In genomic region chr17:66275651-66276050, GRCh38 we compare ENCODE assay signal across 10 cellular contexts. TPM values are rescaled to one million over a fixed set of nuclear protein-coding genes. Genes with fewer than 3 reads are reported as not detected.
DNase-seq lines count a peak whose midpoint lies in the region; ATAC-seq and TF ChIP-seq lines count a peak whose summit lies in the region.
"Had no signal": no experiment of that assay in that cellular context is flagged by ENCODE, and none has a peak within 500 bp of the region (broad histone marks: within the 10 kb centered on the region; RNA-seq: fewer than 3 reads in every experiment).

No MANE protein-coding gene starts in this region.

- CTCF ChIA-PET in RWPE1 (lab: Yijun Ruan, JAX), result interaction anchor here (1.1 kb wide), 1 partner anchor 291 kb away, joined by 4 read pairs; no protein-coding TSS in a partner anchor

- DNase-seq in activated T-cell treated with anti-CD3 and anti-CD28 coated beads for 48 hours (ENCODE audit: low read depth), result peak; percentile 19
- DNase-seq in activated T-cell treated with anti-CD3 and anti-CD28 coated beads, Interleukin-2, amount 50 U/mL, for 24 hours, result no peak
- peak; percentile 80 for DNase-seq in RWPE1 (ENCODE audit: low spot score)
- peak; percentile 100 for DNase-seq in fibroblast of mammary gland (ENCODE audit: low read depth)
- DNase-seq in stimulated activated effector memory CD8-positive, alpha-beta T cell treated with anti-CD3 and anti-CD28 coated beads, Interleukin-12 subunit alpha, Interleukin-12 subunit beta, amount 100 ng/mL, for 72 hours (ENCODE audit: low spot score in 2 of 2), result peak; percentile 5 to 58
- DNase-seq in D341Med (ENCODE audit: low spot score), result no peak
- DNase-seq in naive thymus-derived CD8-positive, alpha-beta T cell, result no peak

- H3K9me3 Mint-ChIP-seq in activated T-cell treated with anti-CD3 and anti-CD28 coated beads, Interleukin-2, amount 50 U/mL, for 24 hours, result no peaks in the 10 kb centered on the region
- H3K9me3 Mint-ChIP-seq in stimulated activated effector memory CD8-positive, alpha-beta T cell treated with anti-CD3 and anti-CD28 coated beads, Interleukin-12 subunit alpha, Interleukin-12 subunit beta, amount 100 ng/mL, for 72 hours, result no peaks in the 10 kb centered on the region
- H3K9me3 Mint-ChIP-seq in naive thymus-derived CD8-positive, alpha-beta T cell, result no peaks in the 10 kb centered on the region

- H3K27me3 Mint-ChIP-seq in activated T-cell treated with anti-CD3 and anti-CD28 coated beads, Interleukin-2, amount 50 U/mL, for 24 hours, result no peaks in the 10 kb centered on the region
- no peaks in the 10 kb centered on the region for H3K27me3 Mint-ChIP-seq in naive thymus-derived CD8-positive, alpha-beta T cell

- H3K4me3 Mint-ChIP-seq in activated T-cell treated with anti-CD3 and anti-CD28 coated beads, Interleukin-2, amount 50 U/mL, for 24 hours, result no peak overlapping the region
- H3K4me3 Mint-ChIP-seq in stimulated activated effector memory CD8-positive, alpha-beta T cell treated with anti-CD3 and anti-CD28 coated beads, Interleukin-12 subunit alpha, Interleukin-12 subunit beta, amount 100 ng/mL, for 72 hours, result no peak overlapping the region
- no peak overlapping the region for H3K4me3 Mint-ChIP-seq in naive thymus-derived CD8-positive, alpha-beta T cell
- H3K4me3 Mint-ChIP-seq: memory B cell had no signal

- peak; percentile 100 for ATAC-seq in stimulated activated effector memory CD8-positive, alpha-beta T cell treated with anti-CD3 and anti-CD28 coated beads, Interleukin-12 subunit alpha, Interleukin-12 subunit beta, amount 100 ng/mL, for 72 hours
- no peak for ATAC-seq in HG03432 (IDR thresholded peaks at IDR 0.05; ENCODE audit: unreplicated experiment)
- no peak for ATAC-seq in naive thymus-derived CD8-positive, alpha-beta T cell
- ATAC-seq: body of pancreas had no signal

- H3K4me1 Mint-ChIP-seq in activated T-cell treated with anti-CD3 and anti-CD28 coated beads, Interleukin-2, amount 50 U/mL, for 24 hours (ENCODE audit: low read depth), result no peaks in the 10 kb centered on the region
- peaks cover 13% of the 10 kb centered on the region for H3K4me1 Mint-ChIP-seq in stimulated activated effector memory CD8-positive, alpha-beta T cell treated with anti-CD3 and anti-CD28 coated beads, Interleukin-12 subunit alpha, Interleukin-12 subunit beta, amount 100 ng/mL, for 72 hours
- H3K4me1 Mint-ChIP-seq in naive thymus-derived CD8-positive, alpha-beta T cell, result peaks cover 0 to 10% (median 3%) of the 10 kb centered on the region in 4 donors
- H3K4me1 Mint-ChIP-seq: memory B cell had no signal

- POLR2A ChIA-PET in RWPE1 (lab: Yijun Ruan, JAX; ENCODE audit: low non-redundant PET), result no interaction called here
- POLR2A ChIA-PET in naive thymus-derived CD8-positive, alpha-beta T cell (lab: Charles Lee), result interaction anchor here (0.5 to 1.2 kb wide), 2 partner anchors 12 to 16 kb away, joined by 4 read pairs; no protein-coding TSS in a partner anchor

- TF ChIP-seq CTCF in RWPE1 (conservative IDR thresholded peaks at IDR 0.05; ENCODE audit: low read depth), result no peak
- TF ChIP-seq CTCF in fibroblast of mammary gland (conservative IDR thresholded peaks at IDR 0.05; ENCODE audit: control insufficient read depth, insufficient read depth, low read depth, low read length), result no peak

- no peak overlapping the region for H3K4me3 ChIP-seq in fibroblast of mammary gland (ENCODE audit: control insufficient read depth, low read depth, low read length)
- H3K4me3 ChIP-seq: body of pancreas had no signal

- no peaks in the 10 kb centered on the region for H3K36me3 Mint-ChIP-seq in activated T-cell treated with anti-CD3 and anti-CD28 coated beads, Interleukin-2, amount 50 U/mL, for 24 hours (ENCODE audit: low read depth)
- H3K36me3 Mint-ChIP-seq in stimulated activated effector memory CD8-positive, alpha-beta T cell treated with anti-CD3 and anti-CD28 coated beads, Interleukin-12 subunit alpha, Interleukin-12 subunit beta, amount 100 ng/mL, for 72 hours, result no peaks in the 10 kb centered on the region
- no peaks in the 10 kb centered on the region for H3K36me3 Mint-ChIP-seq in naive thymus-derived CD8-positive, alpha-beta T cell
- H3K36me3 Mint-ChIP-seq: memory B cell had no signal

- H3K27ac Mint-ChIP-seq in activated T-cell treated with anti-CD3 and anti-CD28 coated beads, Interleukin-2, amount 50 U/mL, for 24 hours, result no peak overlapping the region
- H3K27ac Mint-ChIP-seq in stimulated activated effector memory CD8-positive, alpha-beta T cell treated with anti-CD3 and anti-CD28 coated beads, Interleukin-12 subunit alpha, Interleukin-12 subunit beta, amount 100 ng/mL, for 72 hours, result peak overlapping the region; percentile 9
- peak overlapping the region in 1 of 10 donors; percentile 62 for H3K27ac Mint-ChIP-seq in naive thymus-derived CD8-positive, alpha-beta T cell
- H3K27ac Mint-ChIP-seq: memory B cell had no signal

- peak overlapping the region; percentile 66 for H3K27ac ChIP-seq in RWPE1
- H3K27ac ChIP-seq: body of pancreas had no signal

RNA-seq across cellular contexts. Expression of gene PRKCA, which starts 26.8 kb away (rescaled TPM):
- total RNA-seq in naive thymus-derived CD8-positive, alpha-beta T cell, result 10 to 100 TPM; 90.6 to 97.3 TPM
- polyA plus RNA-seq in naive thymus-derived CD8-positive, alpha-beta T cell, result 1 to 10 TPM; 1.3 to 5.8 (median 3.3) TPM

RNA-seq across cellular contexts. Expression of gene APOH, which starts 46.4 kb away (rescaled TPM):
- not detected for total RNA-seq in naive thymus-derived CD8-positive, alpha-beta T cell
- polyA plus RNA-seq in naive thymus-derived CD8-positive, alpha-beta T cell, result not detected

Comparison
In these comparisons a context has a peak if more than half of its experiments do, and no peak if none do; other contexts are left out.
1. DNase-seq: peak in activated T-cell treated with anti-CD3 and anti-CD28 coated beads for 48 hours (single experiment), RWPE1 (single experiment), fibroblast of mammary gland (single experiment) and stimulated activated effector memory CD8-positive, alpha-beta T cell treated with anti-CD3 and anti-CD28 coated beads, Interleukin-12 subunit alpha, Interleukin-12 subunit beta, amount 100 ng/mL, for 72 hours (2 of 2); none in activated T-cell treated with anti-CD3 and anti-CD28 coated beads, Interleukin-2, amount 50 U/mL, for 24 hours (single experiment), D341Med (single experiment) and naive thymus-derived CD8-positive, alpha-beta T cell (0 of 10).